9 cellular contexts compared by ENCODE assay signal in genomic region chr18:63316612-63317555, GRCh38. TPM values are rescaled to one million over a fixed set of nuclear protein-coding genes. Genes with fewer than 3 reads are reported as not detected.
DNase-seq lines count a peak whose midpoint lies in the region; ATAC-seq and TF ChIP-seq lines count a peak whose summit lies in the region.
"Had no signal": no experiment of that assay in that cellular context is flagged by ENCODE, and none has a peak within 500 bp of the region (broad histone marks: within the 10 kb centered on the region; RNA-seq: fewer than 3 reads in every experiment).

No MANE protein-coding gene starts in this region.

- H3K27me3 ChIP-seq in dorsolateral prefrontal cortex (no peaks in the 10 kb centered on the region), foreskin keratinocyte (peaks cover 48% of the 10 kb centered on the region)

- TF ChIP-seq CTCF in dorsolateral prefrontal cortex (IDR thresholded peaks at IDR 0.05 in 54 of 56, conservative IDR thresholded peaks at IDR 0.05 in 2 of 56; ENCODE audit: low read depth in 1 of 56, partially characterized antibody in 56 of 56) (peak in 3 of 56 donors; percentile 11 to 18 (median 11)), foreskin keratinocyte (conservative IDR thresholded peaks at IDR 0.05) (no peak)

- no peaks in the 10 kb centered on the region for H3K4me1 ChIP-seq in foreskin keratinocyte

- no peaks in the 10 kb centered on the region for H3K9me3 Mint-ChIP-seq in stimulated activated effector memory CD8-positive, alpha-beta T cell treated with anti-CD3 and anti-CD28 coated beads, Interleukin-12 subunit alpha, Interleukin-12 subunit beta, amount 100 ng/mL, for 72 hours

- H3K27ac ChIP-seq in dorsolateral prefrontal cortex (peak overlapping the region in 50 of 59 donors; percentile 12 to 93 (median 82)), foreskin keratinocyte (no peak overlapping the region)
- H3K27ac ChIP-seq: A549 had no signal

- peaks cover 45% of the 10 kb centered on the region for H3K4me1 Mint-ChIP-seq in stimulated activated effector memory CD8-positive, alpha-beta T cell treated with anti-CD3 and anti-CD28 coated beads, Interleukin-12 subunit alpha, Interleukin-12 subunit beta, amount 100 ng/mL, for 72 hours

- peak overlapping the region; percentile 44 to 94 (median 82) for H3K4me3 ChIP-seq in dorsolateral prefrontal cortex
- H3K4me3 ChIP-seq: A549 had no signal

- ATAC-seq in stimulated activated effector memory CD8-positive, alpha-beta T cell treated with anti-CD3 and anti-CD28 coated beads, Interleukin-12 subunit alpha, Interleukin-12 subunit beta, amount 100 ng/mL, for 72 hours, result no peak
- ATAC-seq in foreskin keratinocyte, result no peak
- ATAC-seq: A549 had no signal

- peak overlapping the region; percentile 98 for H3K27ac Mint-ChIP-seq in stimulated activated effector memory CD8-positive, alpha-beta T cell treated with anti-CD3 and anti-CD28 coated beads, Interleukin-12 subunit alpha, Interleukin-12 subunit beta, amount 100 ng/mL, for 72 hours

- DNase-seq in NCI-H2107 treated with DMSO at 0.1 percent for 48 hours (lab: John Stamatoyannopoulos, UW; ENCODE audit: unreplicated experiment), result peak; percentile 45
- no peak for DNase-seq in NCI-H2107 (lab: John Stamatoyannopoulos, UW)
- peak; percentile 57 for DNase-seq in LHCN-M2 (ENCODE audit: low read depth)
- DNase-seq in dorsolateral prefrontal cortex, result no peak
- no peak for DNase-seq in stimulated activated effector memory CD8-positive, alpha-beta T cell treated with anti-CD3 and anti-CD28 coated beads, Interleukin-12 subunit alpha, Interleukin-12 subunit beta, amount 100 ng/mL, for 72 hours (ENCODE audit: low spot score in 2 of 2)
- DNase-seq in foreskin keratinocyte, result no peak
- no peak for DNase-seq in LoVo (ENCODE audit: low spot score)
- no peak for DNase-seq in GF-D8 (lab: John Stamatoyannopoulos, UW)

- peak overlapping the region; percentile 97 for H3K4me3 Mint-ChIP-seq in stimulated activated effector memory CD8-positive, alpha-beta T cell treated with anti-CD3 and anti-CD28 coated beads, Interleukin-12 subunit alpha, Interleukin-12 subunit beta, amount 100 ng/mL, for 72 hours

- intact Hi-C loops in dorsolateral prefrontal cortex (cut with DNase I), result loop anchor here in 1 of 2 donors (2.0 to 5.0 kb wide), 2 partner anchors 54 to 80 kb away; no protein-coding TSS in a partner anchor

- peaks cover 12% of the 10 kb centered on the region for H3K36me3 Mint-ChIP-seq in stimulated activated effector memory CD8-positive, alpha-beta T cell treated with anti-CD3 and anti-CD28 coated beads, Interleukin-12 subunit alpha, Interleukin-12 subunit beta, amount 100 ng/mL, for 72 hours

RNA-seq across cellular contexts. Expression of gene BCL2, which starts 2.7 kb away (rescaled TPM):
- total RNA-seq in LHCN-M2 (2014; rRNA removed) (2.2 and 2.5 TPM in 2 replicates), dorsolateral prefrontal cortex (10 to 100 TPM; 15.7 to 46.8 (median 25.1) TPM), foreskin keratinocyte (0.99 and 1.9 TPM in 2 replicates)
- polyA plus RNA-seq in LHCN-M2 (2012), result 0.41 TPM
- 0.35 and 0.69 TPM in 2 replicates for polyA plus RNA-seq in foreskin keratinocyte

RNA-seq across cellular contexts. Expression of gene KDSR, which starts 50.1 kb away (rescaled TPM):
- 33.2 and 37.6 TPM in 2 replicates for total RNA-seq in LHCN-M2 (2014; rRNA removed)
- 21.1 TPM for polyA plus RNA-seq in LHCN-M2 (2012)
- 100 to 1,000 TPM in 1 of 120 experiments, 10 to 100 TPM in 119; 43.2 to 111 (median 58.5) TPM for total RNA-seq in dorsolateral prefrontal cortex
- 50.9 and 55.8 TPM in 2 replicates for total RNA-seq in foreskin keratinocyte
- 32.7 and 36.9 TPM in 2 replicates for polyA plus RNA-seq in foreskin keratinocyte

Comparison
In these comparisons a context has a peak if more than half of its experiments do, and no peak if none do; other contexts are left out.
1. DNase-seq: peak in NCI-H2107 treated with DMSO at 0.1 percent for 48 hours (single experiment) and LHCN-M2 (single experiment); none in NCI-H2107 (single experiment), dorsolateral prefrontal cortex (0 of 10), stimulated activated effector memory CD8-positive, alpha-beta T cell treated with anti-CD3 and anti-CD28 coated beads, Interleukin-12 subunit alpha, Interleukin-12 subunit beta, amount 100 ng/mL, for 72 hours (0 of 2), foreskin keratinocyte (0 of 2), LoVo (single experiment) and GF-D8 (single experiment).